In genomic region chr12:109773384-109774011, GRCh38 we compare ENCODE assay signal across 12 cellular contexts. TPM values are rescaled to one million over a fixed set of nuclear protein-coding genes. Genes with fewer than 3 reads are reported as not detected.
DNase-seq lines count a peak whose midpoint lies in the region; ATAC-seq and TF ChIP-seq lines count a peak whose summit lies in the region.
"Had no signal": no experiment of that assay in that cellular context is flagged by ENCODE, and none has a peak within 500 bp of the region (broad histone marks: within the 10 kb centered on the region; RNA-seq: fewer than 3 reads in every experiment).

No MANE protein-coding gene starts in this region.

- CTCF ChIA-PET in mammary epithelial cell (lab: Charles Lee; ENCODE audit: low non-redundant PET): interaction anchor here (0.6 kb wide), 2 partner anchors 313 to 466 kb away, joined by 3 to 6 read pairs; no protein-coding TSS in a partner anchor

- H3K27ac ChIP-seq in mammary epithelial cell (ENCODE audit: insufficient read depth, low read depth, low read length): no peak overlapping the region
- H3K27ac ChIP-seq: gastroesophageal sphincter had no signal

- H3K27ac Mint-ChIP-seq in T-helper 2 cell treated with Interferon-gamma antibody and Interleukin-4, amounts not matched to agents 5 μg/mL and 100 μg/mL, for 36 hours: no peak overlapping the region
- no peak overlapping the region for H3K27ac Mint-ChIP-seq in activated T-cell treated with anti-CD3 and anti-CD28 coated beads, Interleukin-2, amount 50 U/mL, for 72 hours
- H3K27ac Mint-ChIP-seq: HFFc6, nephron, WTC11 had no signal

- no peaks in the 10 kb centered on the region for H3K27me3 ChIP-seq in mammary epithelial cell (ENCODE audit: insufficient read depth, low read length)

- H3K9me3 Mint-ChIP-seq in T-helper 2 cell treated with Interferon-gamma antibody and Interleukin-4, amounts not matched to agents 5 μg/mL and 100 μg/mL, for 36 hours: peaks cover under 1% of the 10 kb centered on the region
- no peaks in the 10 kb centered on the region for H3K9me3 Mint-ChIP-seq in activated T-cell treated with anti-CD3 and anti-CD28 coated beads, Interleukin-2, amount 50 U/mL, for 72 hours
- H3K9me3 Mint-ChIP-seq: HFFc6, nephron, WTC11 had no signal

- peaks cover 4% of the 10 kb centered on the region for H3K4me1 Mint-ChIP-seq in T-helper 2 cell treated with Interferon-gamma antibody and Interleukin-4, amounts not matched to agents 5 μg/mL and 100 μg/mL, for 36 hours (ENCODE audit: low read depth)
- H3K4me1 Mint-ChIP-seq in activated T-cell treated with anti-CD3 and anti-CD28 coated beads, Interleukin-2, amount 50 U/mL, for 72 hours (ENCODE audit: low read depth): peaks cover 11% of the 10 kb centered on the region

- no peaks in the 10 kb centered on the region for H3K27me3 Mint-ChIP-seq in T-helper 2 cell treated with Interferon-gamma antibody and Interleukin-4, amounts not matched to agents 5 μg/mL and 100 μg/mL, for 36 hours (ENCODE audit: low read depth)
- H3K27me3 Mint-ChIP-seq in activated T-cell treated with anti-CD3 and anti-CD28 coated beads, Interleukin-2, amount 50 U/mL, for 72 hours (ENCODE audit: low read depth): no peaks in the 10 kb centered on the region

- H3K4me3 ChIP-seq in AG10803 (ENCODE audit: low read length) (peak overlapping the region; percentile 22; the same call in 1 of the 2 replicates), mammary epithelial cell (replicated peaks in 1 of 3; ENCODE audit: insufficient read depth in 1 of 3, low read depth in 2 of 3, low read length in 3 of 3) (no peak overlapping the region)
- H3K4me3 ChIP-seq: gastroesophageal sphincter had no signal

- no peaks in the 10 kb centered on the region for H3K9me3 ChIP-seq in mammary epithelial cell (replicated peaks; ENCODE audit: insufficient read depth, low read length)

- intact Hi-C loops in mammary epithelial cell (cut with micrococcal nuclease): loop anchor here (2.0 to 10.0 kb wide), 2 partner anchors 61 to 649 kb away; partner anchors contain the start of gene FAM222A

- BruUV-seq in mammary epithelial cell (replicated peaks; lab: Mats Ljungman, UMichigan): no TSS peak

- peak overlapping the region; percentile 40 for H3K4me2 ChIP-seq in mammary epithelial cell (ENCODE audit: insufficient read depth, low read depth, low read length)

- in situ Hi-C loops in mammary epithelial cell (cut with MboI; ENCODE audit: low sequenced_read_pairs in 2 of 2): loop anchor here (5.0 to 10.0 kb wide), 4 partner anchors 166 to 349 kb away; no protein-coding TSS in a partner anchor

- H2AFZ ChIP-seq in mammary epithelial cell (ENCODE audit: low read depth, low read length): peak overlapping the region; percentile 15

- H4K20me1 ChIP-seq in mammary epithelial cell (ENCODE audit: insufficient read depth, low read length): no peaks in the 10 kb centered on the region

- no peak overlapping the region for H3K4me3 Mint-ChIP-seq in T-helper 2 cell treated with Interferon-gamma antibody and Interleukin-4, amounts not matched to agents 5 μg/mL and 100 μg/mL, for 36 hours
- peak overlapping the region in 1 of 2 donors; percentile 1 for H3K4me3 Mint-ChIP-seq in activated T-cell treated with anti-CD3 and anti-CD28 coated beads, Interleukin-2, amount 50 U/mL, for 72 hours
- H3K4me3 Mint-ChIP-seq: HFFc6, nephron, WTC11 had no signal

- no peaks in the 10 kb centered on the region for H3K36me3 ChIP-seq in mammary epithelial cell (ENCODE audit: insufficient read depth, low read length)
- H3K36me3 ChIP-seq: gastroesophageal sphincter had no signal

- H3K9ac ChIP-seq in mammary epithelial cell (ENCODE audit: insufficient read depth, low read length): no peak overlapping the region

- ATAC-seq in activated T-cell treated with anti-CD3 and anti-CD28 coated beads, Interleukin-2, amount 50 U/mL, for 72 hours (replicated peaks in 1 of 2): no peak
- ATAC-seq in GM21619 (IDR thresholded peaks at IDR 0.05; ENCODE audit: unreplicated experiment): no peak
- ATAC-seq: gastroesophageal sphincter, WTC11 had no signal

- peaks cover 18% of the 10 kb centered on the region for H3K4me1 ChIP-seq in mammary epithelial cell (ENCODE audit: insufficient read depth, low read length)

- peaks cover 1% of the 10 kb centered on the region for H3K36me3 Mint-ChIP-seq in T-helper 2 cell treated with Interferon-gamma antibody and Interleukin-4, amounts not matched to agents 5 μg/mL and 100 μg/mL, for 36 hours (ENCODE audit: low read depth)
- H3K36me3 Mint-ChIP-seq in activated T-cell treated with anti-CD3 and anti-CD28 coated beads, Interleukin-2, amount 50 U/mL, for 72 hours (ENCODE audit: insufficient read depth in 2 of 2): no peaks in the 10 kb centered on the region
- H3K36me3 Mint-ChIP-seq: WTC11 had no signal

- no peak for DNase-seq in AG10803 (ENCODE audit: low read depth)
- DNase-seq in LoVo (ENCODE audit: low spot score): peak; percentile 80
- peak; percentile 76 for DNase-seq in mammary epithelial cell
- DNase-seq in mesenteric fat pad (ENCODE audit: low spot score): peak; percentile 77
- no peak for DNase-seq in T-helper 2 cell treated with Interferon-gamma antibody and Interleukin-4, amounts not matched to agents 5 μg/mL and 100 μg/mL, for 36 hours (ENCODE audit: low spot score)
- no peak for DNase-seq in AG08396 (ENCODE audit: low spot score)
- DNase-seq in activated T-cell treated with anti-CD3 and anti-CD28 coated beads, Interleukin-2, amount 50 U/mL, for 72 hours: no peak
- DNase-seq: HFFc6 had no signal

- H3K79me2 ChIP-seq in mammary epithelial cell (ENCODE audit: insufficient read depth, low read length): no peaks in the 10 kb centered on the region

- dilution Hi-C loops in mammary epithelial cell (cut with HindIII; ENCODE audit: low sequenced_read_pairs): no loop called here

- TF ChIP-seq CTCF in AG10803 (conservative IDR thresholded peaks at IDR 0.05; ENCODE audit: low read length) (no peak), mammary epithelial cell (conservative IDR thresholded peaks at IDR 0.05 in 1 of 2, IDR thresholded peaks at IDR 0.05 in 1 of 2; ENCODE audit: extremely low read depth in 1 of 2, insufficient read depth in 1 of 2, low read depth in 1 of 2, low read length in 2 of 2) (no peak)

- 43% methylated on average over 13 of the region's 21 CpGs for WGBS in mammary epithelial cell (ENCODE audit: low coverage, missing lambda C conversion rate)

RNA-seq across cellular contexts. Expression of gene TRPV4, which starts 59.7 kb away (rescaled TPM):
- 1 to 10 TPM; 3.5 to 9.5 TPM for total RNA-seq in mammary epithelial cell
- polyA plus RNA-seq in mammary epithelial cell: 12.1 TPM
- polyA minus RNA-seq in mammary epithelial cell: 4.7 TPM
- total RNA-seq in mesenteric fat pad: 3.5 TPM
- not detected for total RNA-seq in activated T-cell treated with anti-CD3 and anti-CD28 coated beads, Interleukin-2, amount 50 U/mL, for 72 hours

RNA-seq across cellular contexts. Expression of gene FAM222A, which starts 59.9 kb away (rescaled TPM):
- total RNA-seq in mammary epithelial cell: 1 to 10 TPM in 1 of 2 donors, under 1 TPM in 1; 0.50 to 1.3 TPM
- polyA plus RNA-seq in mammary epithelial cell: 0.71 TPM
- 2.1 TPM for polyA minus RNA-seq in mammary epithelial cell
- 2.7 TPM for total RNA-seq in mesenteric fat pad
- under 1 TPM; 0.53 to 0.55 TPM for total RNA-seq in activated T-cell treated with anti-CD3 and anti-CD28 coated beads, Interleukin-2, amount 50 U/mL, for 72 hours

Comparison
In these comparisons a context has a peak if more than half of its experiments do, and no peak if none do; other contexts are left out.
1. DNase-seq: peak in LoVo (single experiment), mammary epithelial cell (single experiment) and mesenteric fat pad (single experiment); none in AG10803 (single experiment), T-helper 2 cell treated with Interferon-gamma antibody and Interleukin-4, amounts not matched to agents 5 μg/mL and 100 μg/mL, for 36 hours (single experiment), AG08396 (single experiment) and activated T-cell treated with anti-CD3 and anti-CD28 coated beads, Interleukin-2, amount 50 U/mL, for 72 hours (0 of 2).